ENCODE assay signal across 18 cellular contexts in the genomic region with DNA sequence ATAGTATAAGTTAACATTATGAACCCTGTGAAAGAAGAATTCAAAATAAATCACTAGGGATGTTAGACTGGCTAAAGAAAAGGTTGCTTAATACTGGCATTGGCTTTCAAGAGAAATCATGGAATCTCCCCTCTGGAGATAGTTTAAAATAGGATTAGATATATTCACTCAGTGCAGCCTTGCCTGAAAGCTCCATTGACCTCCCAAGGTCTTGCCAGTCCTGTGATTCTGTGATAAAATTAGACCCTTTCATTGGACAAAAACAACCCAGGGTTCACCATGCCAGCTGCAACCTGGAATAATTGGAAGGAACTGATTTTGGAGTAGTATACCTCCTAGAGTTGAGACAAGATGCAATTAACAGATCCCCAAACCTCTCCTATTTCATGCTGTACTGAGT.
DNase-seq lines count a peak whose midpoint lies in the region; TF ChIP-seq lines count a peak whose summit lies in the region.
"Had no signal": no experiment of that assay in that cellular context is flagged by ENCODE, and none has a peak within 500 bp of the region (broad histone marks: within the 10 kb centered on the region; RNA-seq: fewer than 3 reads in every experiment).

No MANE protein-coding gene starts in this region.

- no peaks in the 10 kb centered on the region for H3K36me3 ChIP-seq in skeletal muscle tissue (ENCODE audit: control insufficient read depth in 3 of 3, insufficient read depth in 3 of 3, low read length in 3 of 3)
- no peaks in the 10 kb centered on the region for H3K36me3 ChIP-seq in vagina
- H3K36me3 ChIP-seq in esophagus muscularis mucosa = no peaks in the 10 kb centered on the region
- H3K36me3 ChIP-seq: BLaER1 had no signal

- H3K27me3 ChIP-seq in skeletal muscle tissue (ENCODE audit: control insufficient read depth in 3 of 3, insufficient read depth in 3 of 3, low read length in 3 of 3) (no peaks in the 10 kb centered on the region), vagina (no peaks in the 10 kb centered on the region), esophagus muscularis mucosa (no peaks in the 10 kb centered on the region)
- H3K27me3 ChIP-seq: BLaER1 had no signal

- H3K9me3 ChIP-seq in skeletal muscle tissue (ENCODE audit: control insufficient read depth in 3 of 3, low read length in 3 of 3) = no peaks in the 10 kb centered on the region
- H3K9me3 ChIP-seq in vagina = no peaks in the 10 kb centered on the region
- no peaks in the 10 kb centered on the region for H3K9me3 ChIP-seq in esophagus muscularis mucosa
- H3K9me3 ChIP-seq: BLaER1 had no signal

- intact Hi-C loops in vagina (cut with DNase I) (no loop called here), esophagus muscularis mucosa (cut with DNase I) (no loop called here)

- H3K4me1 ChIP-seq in skeletal muscle tissue (ENCODE audit: control insufficient read depth in 3 of 3, insufficient read depth in 3 of 3, low read length in 3 of 3) = peaks cover 0 to 6% (median 4%) of the 10 kb centered on the region in 3 donors
- H3K4me1 ChIP-seq in vagina = no peaks in the 10 kb centered on the region
- H3K4me1 ChIP-seq in esophagus muscularis mucosa = no peaks in the 10 kb centered on the region
- H3K4me1 ChIP-seq: BLaER1 had no signal

- H3K27ac ChIP-seq in skeletal muscle tissue (ENCODE audit: low read depth, low read length) (peak overlapping the region; percentile 45), vagina (no peak overlapping the region), esophagus muscularis mucosa (replicated peaks in 1 of 4) (no peak overlapping the region)
- H3K27ac ChIP-seq: 22Rv1, BLaER1, GM23248 had no signal

- DNase-seq in DMS 273 (lab: John Stamatoyannopoulos, UW; ENCODE audit: unreplicated experiment) (peak; percentile 4), DMS 273 treated with DMSO at 0.1 percent for 48 hours (lab: John Stamatoyannopoulos, UW) (no peak), NCI-H524 treated with DMSO at 0.1 percent for 48 hours (lab: John Stamatoyannopoulos, UW) (peak; percentile 60), myocyte (ENCODE audit: low read depth) (peak; percentile 23), Kasumi-1 (lab: John Stamatoyannopoulos, UW) (no peak), vagina (ENCODE audit: extremely low spot score in 2 of 2) (no peak), esophagus muscularis mucosa (ENCODE audit: extremely low spot score) (no peak)
- DNase-seq: AML-193; Calu3; CD8-positive, alpha-beta memory T cell; DMS153; DMS79 treated with DMSO at 0.1 percent for 48 hours; EL; H7 had no signal

- no peak for TF ChIP-seq CTCF in vagina (IDR thresholded peaks at IDR 0.05)
- no peak for TF ChIP-seq CTCF in esophagus muscularis mucosa (IDR thresholded peaks at IDR 0.05)

- H3K4me3 ChIP-seq in skeletal muscle tissue (ENCODE audit: low read length in 3 of 3) (no peak overlapping the region), vagina (no peak overlapping the region), esophagus muscularis mucosa (no peak overlapping the region)
- H3K4me3 ChIP-seq: BLaER1, GM23248 had no signal

- H3K9ac ChIP-seq in skeletal muscle tissue (ENCODE audit: low read depth in 1 of 3, low read length in 3 of 3) = no peak overlapping the region
- H3K9ac ChIP-seq: BLaER1, GM23248 had no signal

- TF ChIP-seq EP300 in esophagus muscularis mucosa (IDR thresholded peaks at IDR 0.05) = no peak

- no peak for TF ChIP-seq POLR2A in vagina (IDR thresholded peaks at IDR 0.05)
- TF ChIP-seq POLR2A in esophagus muscularis mucosa (IDR thresholded peaks at IDR 0.05; ENCODE audit: low read depth) = no peak

Comparison
In these comparisons a context has a peak if more than half of its experiments do, and no peak if none do; other contexts are left out.
1. DNase-seq: peak in DMS 273 (single experiment), NCI-H524 treated with DMSO at 0.1 percent for 48 hours (single experiment) and myocyte (single experiment); none in DMS 273 treated with DMSO at 0.1 percent for 48 hours (single experiment), Kasumi-1 (0 of 2), vagina (0 of 2) and esophagus muscularis mucosa (single experiment).